Comparison of ENCODE assay signal across 1 cellular context in the genomic region with DNA sequence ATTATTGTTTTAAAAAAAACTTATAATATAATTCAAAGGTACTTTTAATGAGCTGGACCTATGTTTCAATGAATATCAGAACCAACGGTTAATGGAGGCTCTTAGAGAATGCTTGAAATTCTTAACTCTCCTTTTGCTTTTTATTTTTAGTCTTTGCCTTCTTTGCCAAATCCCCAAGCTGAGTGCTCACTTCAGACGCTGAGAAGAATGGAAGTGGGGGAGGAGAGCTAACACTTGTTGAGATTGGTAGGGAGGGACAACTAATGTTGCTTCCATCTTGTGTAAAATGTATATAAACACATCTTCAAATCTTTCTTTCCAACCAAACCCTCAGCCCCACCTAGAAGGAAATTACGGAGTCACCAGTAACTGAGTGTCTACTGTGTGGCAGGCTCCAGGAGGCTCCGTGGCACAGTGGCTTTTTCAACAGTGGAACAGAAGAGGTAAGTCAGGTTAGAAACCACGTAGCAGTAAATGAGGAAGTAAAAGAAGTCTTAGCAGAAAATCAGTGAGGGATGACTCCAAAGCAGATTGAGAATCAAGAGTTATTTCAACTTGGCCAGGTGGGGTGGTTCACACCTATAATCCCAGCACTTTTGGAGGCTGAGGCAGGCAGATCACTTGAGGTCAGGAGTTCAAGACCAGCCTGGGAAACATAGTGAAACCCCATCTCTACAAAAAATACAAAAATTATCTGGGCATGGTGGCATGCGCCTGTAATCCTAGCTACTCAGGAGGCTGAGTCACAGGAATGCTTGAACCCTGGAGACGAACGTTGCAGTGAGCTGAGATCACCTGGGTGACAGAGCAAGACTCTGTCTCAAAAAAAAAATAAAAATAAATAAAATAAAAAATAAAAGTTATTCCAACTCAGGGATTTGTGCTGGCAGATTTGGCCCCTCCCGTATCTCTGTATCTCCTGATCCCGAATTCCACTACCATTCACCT.
A peak's percentile ranks its signal among the peaks of the same experiment; 100 is the strongest.
TF ChIP-seq lines count a peak whose summit lies in the region.

No MANE protein-coding gene starts in this region.

TF ChIP-seq in GM12878, 131 proteins besides CTCF, POLR2A, EP300 and RAD21 (continued from another document):
- TF ChIP-seq, protein P1, sequence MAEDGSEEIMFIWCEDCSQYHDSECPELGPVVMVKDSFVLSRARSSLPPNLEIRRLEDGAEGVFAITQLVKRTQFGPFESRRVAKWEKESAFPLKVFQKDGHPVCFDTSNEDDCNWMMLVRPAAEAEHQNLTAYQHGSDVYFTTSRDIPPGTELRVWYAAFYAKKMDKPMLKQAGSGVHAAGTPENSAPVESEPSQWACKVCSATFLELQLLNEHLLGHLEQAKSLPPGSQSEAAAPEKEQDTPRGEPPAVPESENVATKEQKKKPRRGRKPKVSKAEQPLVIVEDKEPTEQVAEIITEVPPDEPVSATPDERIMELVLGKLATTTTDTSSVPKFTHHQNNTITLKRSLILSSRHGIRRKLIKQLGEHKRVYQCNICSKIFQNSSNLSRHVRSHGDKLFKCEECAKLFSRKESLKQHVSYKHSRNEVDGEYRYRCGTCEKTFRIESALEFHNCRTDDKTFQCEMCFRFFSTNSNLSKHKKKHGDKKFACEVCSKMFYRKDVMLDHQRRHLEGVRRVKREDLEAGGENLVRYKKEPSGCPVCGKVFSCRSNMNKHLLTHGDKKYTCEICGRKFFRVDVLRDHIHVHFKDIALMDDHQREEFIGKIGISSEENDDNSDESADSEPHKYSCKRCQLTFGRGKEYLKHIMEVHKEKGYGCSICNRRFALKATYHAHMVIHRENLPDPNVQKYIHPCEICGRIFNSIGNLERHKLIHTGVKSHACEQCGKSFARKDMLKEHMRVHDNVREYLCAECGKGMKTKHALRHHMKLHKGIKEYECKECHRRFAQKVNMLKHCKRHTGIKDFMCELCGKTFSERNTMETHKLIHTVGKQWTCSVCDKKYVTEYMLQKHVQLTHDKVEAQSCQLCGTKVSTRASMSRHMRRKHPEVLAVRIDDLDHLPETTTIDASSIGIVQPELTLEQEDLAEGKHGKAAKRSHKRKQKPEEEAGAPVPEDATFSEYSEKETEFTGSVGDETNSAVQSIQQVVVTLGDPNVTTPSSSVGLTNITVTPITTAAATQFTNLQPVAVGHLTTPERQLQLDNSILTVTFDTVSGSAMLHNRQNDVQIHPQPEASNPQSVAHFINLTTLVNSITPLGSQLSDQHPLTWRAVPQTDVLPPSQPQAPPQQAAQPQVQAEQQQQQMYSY (CRISPR knock-in tag; IDR thresholded peaks at IDR 0.05) = no peak
- TF ChIP-seq, protein P2, sequence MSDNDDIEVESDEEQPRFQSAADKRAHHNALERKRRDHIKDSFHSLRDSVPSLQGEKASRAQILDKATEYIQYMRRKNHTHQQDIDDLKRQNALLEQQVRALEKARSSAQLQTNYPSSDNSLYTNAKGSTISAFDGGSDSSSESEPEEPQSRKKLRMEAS (IDR thresholded peaks at IDR 0.05; ENCODE audit: low read depth, low read length) = no peak
- TF ChIP-seq NBN (IDR thresholded peaks at IDR 0.05) (0 out of 2 replicates have a peak, but pooled peaks have one; percentile 48), MEF2B (IDR thresholded peaks at IDR 0.05; ENCODE audit: partially characterized antibody, poor library complexity, severe bottlenecking) (no peak), NR2F1 (conservative IDR thresholded peaks at IDR 0.05) (no peak), SMAD1 (IDR thresholded peaks at IDR 0.05; ENCODE audit: low read depth, partially characterized antibody) (no peak), RFX5 (IDR thresholded peaks at IDR 0.05; ENCODE audit: low read depth, low read length) (no peak), ZNF384 (IDR thresholded peaks at IDR 0.05; ENCODE audit: borderline replicate concordance, low read depth, low read length) (no peak), WRNIP1 (IDR thresholded peaks at IDR 0.05; ENCODE audit: borderline replicate concordance, low read depth, low read length) (no peak), POU2F2 (IDR thresholded peaks at IDR 0.05; ENCODE audit: borderline replicate concordance, low read depth, low read length) (no peak), ZBED1 (IDR thresholded peaks at IDR 0.05; ENCODE audit: borderline replicate concordance) (no peak), DPF2 (IDR thresholded peaks at IDR 0.05) (no peak), BACH1 (IDR thresholded peaks at IDR 0.05; ENCODE audit: borderline replicate concordance) (no peak)
- TF ChIP-seq, protein P3, sequence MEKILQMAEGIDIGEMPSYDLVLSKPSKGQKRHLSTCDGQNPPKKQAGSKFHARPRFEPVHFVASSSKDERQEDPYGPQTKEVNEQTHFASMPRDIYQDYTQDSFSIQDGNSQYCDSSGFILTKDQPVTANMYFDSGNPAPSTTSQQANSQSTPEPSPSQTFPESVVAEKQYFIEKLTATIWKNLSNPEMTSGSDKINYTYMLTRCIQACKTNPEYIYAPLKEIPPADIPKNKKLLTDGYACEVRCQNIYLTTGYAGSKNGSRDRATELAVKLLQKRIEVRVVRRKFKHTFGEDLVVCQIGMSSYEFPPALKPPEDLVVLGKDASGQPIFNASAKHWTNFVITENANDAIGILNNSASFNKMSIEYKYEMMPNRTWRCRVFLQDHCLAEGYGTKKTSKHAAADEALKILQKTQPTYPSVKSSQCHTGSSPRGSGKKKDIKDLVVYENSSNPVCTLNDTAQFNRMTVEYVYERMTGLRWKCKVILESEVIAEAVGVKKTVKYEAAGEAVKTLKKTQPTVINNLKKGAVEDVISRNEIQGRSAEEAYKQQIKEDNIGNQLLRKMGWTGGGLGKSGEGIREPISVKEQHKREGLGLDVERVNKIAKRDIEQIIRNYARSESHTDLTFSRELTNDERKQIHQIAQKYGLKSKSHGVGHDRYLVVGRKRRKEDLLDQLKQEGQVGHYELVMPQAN (conservative IDR thresholded peaks at IDR 0.05) = no peak
- TF ChIP-seq, protein P4, sequence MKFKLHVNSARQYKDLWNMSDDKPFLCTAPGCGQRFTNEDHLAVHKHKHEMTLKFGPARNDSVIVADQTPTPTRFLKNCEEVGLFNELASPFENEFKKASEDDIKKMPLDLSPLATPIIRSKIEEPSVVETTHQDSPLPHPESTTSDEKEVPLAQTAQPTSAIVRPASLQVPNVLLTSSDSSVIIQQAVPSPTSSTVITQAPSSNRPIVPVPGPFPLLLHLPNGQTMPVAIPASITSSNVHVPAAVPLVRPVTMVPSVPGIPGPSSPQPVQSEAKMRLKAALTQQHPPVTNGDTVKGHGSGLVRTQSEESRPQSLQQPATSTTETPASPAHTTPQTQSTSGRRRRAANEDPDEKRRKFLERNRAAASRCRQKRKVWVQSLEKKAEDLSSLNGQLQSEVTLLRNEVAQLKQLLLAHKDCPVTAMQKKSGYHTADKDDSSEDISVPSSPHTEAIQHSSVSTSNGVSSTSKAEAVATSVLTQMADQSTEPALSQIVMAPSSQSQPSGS (IDR thresholded peaks at IDR 0.05; ENCODE audit: low read length) = 0 out of 2 replicates have a peak, but pooled peaks have one; percentile 21
- TF ChIP-seq, protein P5, sequence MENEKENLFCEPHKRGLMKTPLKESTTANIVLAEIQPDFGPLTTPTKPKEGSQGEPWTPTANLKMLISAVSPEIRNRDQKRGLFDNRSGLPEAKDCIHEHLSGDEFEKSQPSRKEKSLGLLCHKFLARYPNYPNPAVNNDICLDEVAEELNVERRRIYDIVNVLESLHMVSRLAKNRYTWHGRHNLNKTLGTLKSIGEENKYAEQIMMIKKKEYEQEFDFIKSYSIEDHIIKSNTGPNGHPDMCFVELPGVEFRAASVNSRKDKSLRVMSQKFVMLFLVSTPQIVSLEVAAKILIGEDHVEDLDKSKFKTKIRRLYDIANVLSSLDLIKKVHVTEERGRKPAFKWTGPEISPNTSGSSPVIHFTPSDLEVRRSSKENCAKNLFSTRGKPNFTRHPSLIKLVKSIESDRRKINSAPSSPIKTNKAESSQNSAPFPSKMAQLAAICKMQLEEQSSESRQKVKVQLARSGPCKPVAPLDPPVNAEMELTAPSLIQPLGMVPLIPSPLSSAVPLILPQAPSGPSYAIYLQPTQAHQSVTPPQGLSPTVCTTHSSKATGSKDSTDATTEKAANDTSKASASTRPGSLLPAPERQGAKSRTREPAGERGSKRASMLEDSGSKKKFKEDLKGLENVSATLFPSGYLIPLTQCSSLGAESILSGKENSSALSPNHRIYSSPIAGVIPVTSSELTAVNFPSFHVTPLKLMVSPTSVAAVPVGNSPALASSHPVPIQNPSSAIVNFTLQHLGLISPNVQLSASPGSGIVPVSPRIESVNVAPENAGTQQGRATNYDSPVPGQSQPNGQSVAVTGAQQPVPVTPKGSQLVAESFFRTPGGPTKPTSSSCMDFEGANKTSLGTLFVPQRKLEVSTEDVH (IDR thresholded peaks at IDR 0.05; ENCODE audit: low read depth, partially characterized antibody) = no peak
- TF ChIP-seq, protein P6, sequence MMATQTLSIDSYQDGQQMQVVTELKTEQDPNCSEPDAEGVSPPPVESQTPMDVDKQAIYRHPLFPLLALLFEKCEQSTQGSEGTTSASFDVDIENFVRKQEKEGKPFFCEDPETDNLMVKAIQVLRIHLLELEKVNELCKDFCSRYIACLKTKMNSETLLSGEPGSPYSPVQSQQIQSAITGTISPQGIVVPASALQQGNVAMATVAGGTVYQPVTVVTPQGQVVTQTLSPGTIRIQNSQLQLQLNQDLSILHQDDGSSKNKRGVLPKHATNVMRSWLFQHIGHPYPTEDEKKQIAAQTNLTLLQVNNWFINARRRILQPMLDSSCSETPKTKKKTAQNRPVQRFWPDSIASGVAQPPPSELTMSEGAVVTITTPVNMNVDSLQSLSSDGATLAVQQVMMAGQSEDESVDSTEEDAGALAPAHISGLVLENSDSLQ (IDR thresholded peaks at IDR 0.05) = no peak
